In the genomic region with DNA sequence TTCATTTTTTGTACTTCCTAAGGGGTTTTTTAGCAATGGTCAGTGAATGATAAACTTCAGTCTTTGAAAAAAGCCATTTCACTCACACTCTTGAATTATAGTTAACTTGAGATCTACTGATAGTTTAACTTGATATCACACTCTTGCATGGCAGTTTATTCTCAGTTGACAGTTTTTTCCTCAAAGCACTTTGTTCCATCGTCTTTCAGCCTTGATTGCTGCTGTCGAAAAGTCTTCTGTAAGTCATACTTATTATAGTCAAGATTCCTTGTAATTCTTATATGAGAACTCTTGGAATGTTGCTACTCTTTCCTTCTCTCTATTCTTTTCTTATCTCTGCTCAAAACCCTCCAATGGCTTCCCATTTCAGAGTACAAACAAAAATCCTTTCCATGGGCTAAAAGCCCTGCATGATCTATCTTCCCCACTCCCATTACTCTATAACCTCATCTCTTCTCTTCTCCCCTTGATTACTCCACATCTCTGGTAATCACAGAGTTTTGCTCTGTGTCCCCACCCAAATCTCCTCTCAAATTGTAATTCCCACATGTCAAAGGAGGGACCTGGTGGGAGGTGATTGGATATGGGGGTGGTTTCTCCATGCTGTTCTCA, we compare ENCODE assay signal across 1 cellular context.
TF ChIP-seq lines count a peak whose summit lies in the region.

No MANE protein-coding gene starts in this region.

TF ChIP-seq in K562, 482 proteins besides CTCF, POLR2A, EP300 and RAD21:
- TF ChIP-seq CBX5 (IDR thresholded peaks at IDR 0.05; ENCODE audit: borderline replicate concordance, low read depth) = peak; percentile 79; the same call in 1 of the 2 replicates
- TF ChIP-seq, protein P1, sequence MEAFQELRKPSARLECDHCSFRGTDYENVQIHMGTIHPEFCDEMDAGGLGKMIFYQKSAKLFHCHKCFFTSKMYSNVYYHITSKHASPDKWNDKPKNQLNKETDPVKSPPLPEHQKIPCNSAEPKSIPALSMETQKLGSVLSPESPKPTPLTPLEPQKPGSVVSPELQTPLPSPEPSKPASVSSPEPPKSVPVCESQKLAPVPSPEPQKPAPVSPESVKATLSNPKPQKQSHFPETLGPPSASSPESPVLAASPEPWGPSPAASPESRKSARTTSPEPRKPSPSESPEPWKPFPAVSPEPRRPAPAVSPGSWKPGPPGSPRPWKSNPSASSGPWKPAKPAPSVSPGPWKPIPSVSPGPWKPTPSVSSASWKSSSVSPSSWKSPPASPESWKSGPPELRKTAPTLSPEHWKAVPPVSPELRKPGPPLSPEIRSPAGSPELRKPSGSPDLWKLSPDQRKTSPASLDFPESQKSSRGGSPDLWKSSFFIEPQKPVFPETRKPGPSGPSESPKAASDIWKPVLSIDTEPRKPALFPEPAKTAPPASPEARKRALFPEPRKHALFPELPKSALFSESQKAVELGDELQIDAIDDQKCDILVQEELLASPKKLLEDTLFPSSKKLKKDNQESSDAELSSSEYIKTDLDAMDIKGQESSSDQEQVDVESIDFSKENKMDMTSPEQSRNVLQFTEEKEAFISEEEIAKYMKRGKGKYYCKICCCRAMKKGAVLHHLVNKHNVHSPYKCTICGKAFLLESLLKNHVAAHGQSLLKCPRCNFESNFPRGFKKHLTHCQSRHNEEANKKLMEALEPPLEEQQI (IDR thresholded peaks at IDR 0.05) = 0 out of 2 replicates have a peak, but pooled peaks have one; percentile 27
- no peak for TF ChIP-seq FOXA1 (IDR thresholded peaks at IDR 0.05; ENCODE audit: borderline replicate concordance)
- TF ChIP-seq DACH1 (IDR thresholded peaks at IDR 0.05; ENCODE audit: partially characterized antibody) = no peak
- TF ChIP-seq MEF2D (tag; conservative IDR thresholded peaks at IDR 0.05; ENCODE audit: low read depth) = no peak
- TF ChIP-seq, protein P2, sequence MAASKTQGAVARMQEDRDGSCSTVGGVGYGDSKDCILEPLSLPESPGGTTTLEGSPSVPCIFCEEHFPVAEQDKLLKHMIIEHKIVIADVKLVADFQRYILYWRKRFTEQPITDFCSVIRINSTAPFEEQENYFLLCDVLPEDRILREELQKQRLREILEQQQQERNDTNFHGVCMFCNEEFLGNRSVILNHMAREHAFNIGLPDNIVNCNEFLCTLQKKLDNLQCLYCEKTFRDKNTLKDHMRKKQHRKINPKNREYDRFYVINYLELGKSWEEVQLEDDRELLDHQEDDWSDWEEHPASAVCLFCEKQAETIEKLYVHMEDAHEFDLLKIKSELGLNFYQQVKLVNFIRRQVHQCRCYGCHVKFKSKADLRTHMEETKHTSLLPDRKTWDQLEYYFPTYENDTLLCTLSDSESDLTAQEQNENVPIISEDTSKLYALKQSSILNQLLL (CRISPR knock-in tag; IDR thresholded peaks at IDR 0.05; ENCODE audit: borderline replicate concordance) = no peak
- TF ChIP-seq MYC (IDR thresholded peaks at IDR 0.05; ENCODE audit: low read depth, low read length) = no peak
- no peak for TF ChIP-seq MYC (CRISPR knock-in tag; IDR thresholded peaks at IDR 0.05; ENCODE audit: borderline replicate concordance, low read depth)
- peak in 1 of 2 experiments; percentile 47; a peak in 2 of 4 replicates for TF ChIP-seq TRIM24 (IDR thresholded peaks at IDR 0.05)
- TF ChIP-seq CBX3 (IDR thresholded peaks at IDR 0.05; ENCODE audit: borderline replicate concordance in 1 of 2, low read length in 2 of 2) = peak in 1 of 2 experiments; percentile 94; a peak in 2 of 3 replicates
- no peak for TF ChIP-seq GATAD2A (IDR thresholded peaks at IDR 0.05)
- TF ChIP-seq, protein P3, sequence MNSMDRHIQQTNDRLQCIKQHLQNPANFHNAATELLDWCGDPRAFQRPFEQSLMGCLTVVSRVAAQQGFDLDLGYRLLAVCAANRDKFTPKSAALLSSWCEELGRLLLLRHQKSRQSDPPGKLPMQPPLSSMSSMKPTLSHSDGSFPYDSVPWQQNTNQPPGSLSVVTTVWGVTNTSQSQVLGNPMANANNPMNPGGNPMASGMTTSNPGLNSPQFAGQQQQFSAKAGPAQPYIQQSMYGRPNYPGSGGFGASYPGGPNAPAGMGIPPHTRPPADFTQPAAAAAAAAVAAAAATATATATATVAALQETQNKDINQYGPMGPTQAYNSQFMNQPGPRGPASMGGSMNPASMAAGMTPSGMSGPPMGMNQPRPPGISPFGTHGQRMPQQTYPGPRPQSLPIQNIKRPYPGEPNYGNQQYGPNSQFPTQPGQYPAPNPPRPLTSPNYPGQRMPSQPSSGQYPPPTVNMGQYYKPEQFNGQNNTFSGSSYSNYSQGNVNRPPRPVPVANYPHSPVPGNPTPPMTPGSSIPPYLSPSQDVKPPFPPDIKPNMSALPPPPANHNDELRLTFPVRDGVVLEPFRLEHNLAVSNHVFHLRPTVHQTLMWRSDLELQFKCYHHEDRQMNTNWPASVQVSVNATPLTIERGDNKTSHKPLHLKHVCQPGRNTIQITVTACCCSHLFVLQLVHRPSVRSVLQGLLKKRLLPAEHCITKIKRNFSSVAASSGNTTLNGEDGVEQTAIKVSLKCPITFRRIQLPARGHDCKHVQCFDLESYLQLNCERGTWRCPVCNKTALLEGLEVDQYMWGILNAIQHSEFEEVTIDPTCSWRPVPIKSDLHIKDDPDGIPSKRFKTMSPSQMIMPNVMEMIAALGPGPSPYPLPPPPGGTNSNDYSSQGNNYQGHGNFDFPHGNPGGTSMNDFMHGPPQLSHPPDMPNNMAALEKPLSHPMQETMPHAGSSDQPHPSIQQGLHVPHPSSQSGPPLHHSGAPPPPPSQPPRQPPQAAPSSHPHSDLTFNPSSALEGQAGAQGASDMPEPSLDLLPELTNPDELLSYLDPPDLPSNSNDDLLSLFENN (IDR thresholded peaks at IDR 0.05; ENCODE audit: low read depth in 2 of 2, low read length in 2 of 2) = no peak
- TF ChIP-seq, protein P4, sequence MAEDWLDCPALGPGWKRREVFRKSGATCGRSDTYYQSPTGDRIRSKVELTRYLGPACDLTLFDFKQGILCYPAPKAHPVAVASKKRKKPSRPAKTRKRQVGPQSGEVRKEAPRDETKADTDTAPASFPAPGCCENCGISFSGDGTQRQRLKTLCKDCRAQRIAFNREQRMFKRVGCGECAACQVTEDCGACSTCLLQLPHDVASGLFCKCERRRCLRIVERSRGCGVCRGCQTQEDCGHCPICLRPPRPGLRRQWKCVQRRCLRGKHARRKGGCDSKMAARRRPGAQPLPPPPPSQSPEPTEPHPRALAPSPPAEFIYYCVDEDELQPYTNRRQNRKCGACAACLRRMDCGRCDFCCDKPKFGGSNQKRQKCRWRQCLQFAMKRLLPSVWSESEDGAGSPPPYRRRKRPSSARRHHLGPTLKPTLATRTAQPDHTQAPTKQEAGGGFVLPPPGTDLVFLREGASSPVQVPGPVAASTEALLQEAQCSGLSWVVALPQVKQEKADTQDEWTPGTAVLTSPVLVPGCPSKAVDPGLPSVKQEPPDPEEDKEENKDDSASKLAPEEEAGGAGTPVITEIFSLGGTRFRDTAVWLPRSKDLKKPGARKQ (CRISPR knock-in tag; IDR thresholded peaks at IDR 0.05) = no peak
- TF ChIP-seq TRIM28 (IDR thresholded peaks at IDR 0.05) = peak; percentile 92
- TF ChIP-seq, protein P5, sequence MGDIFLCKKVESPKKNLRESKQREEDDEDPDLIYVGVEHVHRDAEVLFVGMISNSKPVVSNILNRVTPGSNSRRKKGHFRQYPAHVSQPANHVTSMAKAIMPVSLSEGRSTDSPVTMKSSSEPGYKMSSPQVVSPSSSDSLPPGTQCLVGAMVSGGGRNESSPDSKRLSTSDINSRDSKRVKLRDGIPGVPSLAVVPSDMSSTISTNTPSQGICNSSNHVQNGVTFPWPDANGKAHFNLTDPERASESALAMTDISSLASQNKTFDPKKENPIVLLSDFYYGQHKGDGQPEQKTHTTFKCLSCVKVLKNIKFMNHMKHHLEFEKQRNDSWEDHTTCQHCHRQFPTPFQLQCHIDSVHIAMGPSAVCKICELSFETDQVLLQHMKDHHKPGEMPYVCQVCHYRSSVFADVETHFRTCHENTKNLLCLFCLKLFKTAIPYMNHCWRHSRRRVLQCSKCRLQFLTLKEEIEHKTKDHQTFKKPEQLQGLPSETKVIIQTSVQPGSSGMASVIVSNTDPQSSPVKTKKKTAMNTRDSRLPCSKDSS (IDR thresholded peaks at IDR 0.05; ENCODE audit: low read depth, partially characterized antibody) = peak; percentile 50
